ENCODE assay signal across 14 cellular contexts in genomic region chr10:10786334-10787090, GRCh38.
DNase-seq lines count a peak whose midpoint lies in the region; ATAC-seq and TF ChIP-seq lines count a peak whose summit lies in the region.
"Had no signal": no experiment of that assay in that cellular context is flagged by ENCODE, and none has a peak within 500 bp of the region (broad histone marks: within the 10 kb centered on the region; RNA-seq: fewer than 3 reads in every experiment).

No MANE protein-coding gene starts in this region.

- H3K9me3 ChIP-seq in right atrium auricular region, result no peaks in the 10 kb centered on the region
- no peaks in the 10 kb centered on the region for H3K9me3 ChIP-seq in adipocyte (ENCODE audit: control insufficient read depth, low read length)
- no peaks in the 10 kb centered on the region for H3K9me3 ChIP-seq in hepatocyte (ENCODE audit: low read depth)

- no peaks in the 10 kb centered on the region for H3K79me2 ChIP-seq in hepatocyte

- no peak overlapping the region for H3K4me3 ChIP-seq in right atrium auricular region
- H3K4me3 ChIP-seq in adipocyte (ENCODE audit: low read length), result peak overlapping the region; percentile 25
- H3K4me3 ChIP-seq in fibroblast of villous mesenchyme (ENCODE audit: low read depth, low read length), result no peak overlapping the region
- H3K4me3 ChIP-seq in hepatocyte, result no peak overlapping the region

- 73% methylated on average over 3 of the region's 3 CpGs for WGBS in hepatocyte (ENCODE audit: low lambda C conversion rate, missing lambda C conversion rate)

- peaks cover 0 to 4% of the 10 kb centered on the region in 2 donors for H3K4me1 ChIP-seq in right atrium auricular region
- H3K4me1 ChIP-seq in adipocyte (ENCODE audit: control insufficient read depth, insufficient read depth, low read length), result peaks cover 45% of the 10 kb centered on the region
- no peaks in the 10 kb centered on the region for H3K4me1 ChIP-seq in hepatocyte (ENCODE audit: insufficient read depth)

- no peaks in the 10 kb centered on the region for H3K4me1 Mint-ChIP-seq in effector memory CD8-positive, alpha-beta T cell (ENCODE audit: low read depth in 2 of 2)
- H3K4me1 Mint-ChIP-seq: central memory CD8-positive, alpha-beta T cell had no signal

- no peak for DNase-seq in right atrium auricular region (ENCODE audit: low spot score)
- DNase-seq in cardiac septum (ENCODE audit: low spot score), result no peak
- DNase-seq in adipocyte (ENCODE audit: low read depth), result peak; percentile 78
- peak; percentile 71 for DNase-seq in fibroblast of villous mesenchyme (ENCODE audit: low read depth)
- DNase-seq in DMS79 (lab: John Stamatoyannopoulos, UW), result no peak
- no peak for DNase-seq in hepatocyte (ENCODE audit: low spot score)
- DNase-seq in activated CD4-positive, alpha-beta T cell treated with anti-CD3 and anti-CD28 coated beads for 1 hour, result no peak
- DNase-seq in effector memory CD8-positive, alpha-beta T cell, result no peak
- DNase-seq: activated CD4-positive, alpha-beta T cell treated with anti-CD3 and anti-CD28 coated beads, Interleukin-2, amount 50 U/mL, for 48 hours; DND-41; glutamatergic neuron; left ventricle myocardium superior; NCI-H2081 treated with DMSO at 0.1 percent for 48 hours had no signal

- H2AFZ ChIP-seq in hepatocyte, result no peak overlapping the region

- no peak for ATAC-seq in effector memory CD8-positive, alpha-beta T cell (replicated peaks)
- ATAC-seq: left ventricle myocardium superior had no signal

- H3K27me3 Mint-ChIP-seq in effector memory CD8-positive, alpha-beta T cell, result peaks cover 22 to 26% of the 10 kb centered on the region in 2 donors

- H3K36me3 Mint-ChIP-seq in effector memory CD8-positive, alpha-beta T cell (ENCODE audit: insufficient read depth), result no peaks in the 10 kb centered on the region

- TF ChIP-seq CTCF in right atrium auricular region (IDR thresholded peaks at IDR 0.05), result no peak
- TF ChIP-seq CTCF in fibroblast of villous mesenchyme (IDR thresholded peaks at IDR 0.05; ENCODE audit: insufficient read depth, low read depth, low read length), result no peak
- no peak for TF ChIP-seq CTCF in hepatocyte (IDR thresholded peaks at IDR 0.05; ENCODE audit: poor library complexity)

- peak overlapping the region; percentile 2 to 24 for H3K27ac ChIP-seq in right atrium auricular region
- H3K27ac ChIP-seq in hepatocyte, result no peak overlapping the region

- H3K4me3 Mint-ChIP-seq in effector memory CD8-positive, alpha-beta T cell, result no peak overlapping the region
- H3K4me3 Mint-ChIP-seq: central memory CD8-positive, alpha-beta T cell had no signal

- H3K9me3 Mint-ChIP-seq in effector memory CD8-positive, alpha-beta T cell, result no peaks in the 10 kb centered on the region
- H3K9me3 Mint-ChIP-seq: central memory CD8-positive, alpha-beta T cell had no signal

- H3K36me3 ChIP-seq in right atrium auricular region, result no peaks in the 10 kb centered on the region
- H3K36me3 ChIP-seq in adipocyte (ENCODE audit: control insufficient read depth, insufficient read depth, low read length, severe bottlenecking), result no peaks in the 10 kb centered on the region
- H3K36me3 ChIP-seq in hepatocyte (replicated peaks; ENCODE audit: insufficient read depth, low read depth), result no peaks in the 10 kb centered on the region

- intact Hi-C loops in cardiac septum (cut with DNase I), result no loop called here

- no peak overlapping the region for H3K27ac Mint-ChIP-seq in effector memory CD8-positive, alpha-beta T cell

- H3K9me2 ChIP-seq in hepatocyte (replicated peaks; ENCODE audit: insufficient read depth), result no peaks in the 10 kb centered on the region

- peak overlapping the region; percentile 68 for H3K9ac ChIP-seq in adipocyte (ENCODE audit: low read length)

- H4K20me1 ChIP-seq in hepatocyte (ENCODE audit: insufficient read depth, poor library complexity, severe bottlenecking), result no peaks in the 10 kb centered on the region

- H3K4me2 ChIP-seq in hepatocyte, result no peak overlapping the region

- no peaks in the 10 kb centered on the region for H3K27me3 ChIP-seq in right atrium auricular region
- H3K27me3 ChIP-seq in adipocyte (replicated peaks; ENCODE audit: control insufficient read depth, insufficient read depth, low read length), result no peaks in the 10 kb centered on the region
- no peaks in the 10 kb centered on the region for H3K27me3 ChIP-seq in hepatocyte

Comparison
In these comparisons a context has a peak if more than half of its experiments do, and no peak if none do; other contexts are left out.
1. DNase-seq: peak in adipocyte (single experiment) and fibroblast of villous mesenchyme (single experiment); none in right atrium auricular region (single experiment), cardiac septum (single experiment), DMS79 (single experiment), hepatocyte (single experiment), activated CD4-positive, alpha-beta T cell treated with anti-CD3 and anti-CD28 coated beads for 1 hour (single experiment) and effector memory CD8-positive, alpha-beta T cell (0 of 3).